In the genomic region with DNA sequence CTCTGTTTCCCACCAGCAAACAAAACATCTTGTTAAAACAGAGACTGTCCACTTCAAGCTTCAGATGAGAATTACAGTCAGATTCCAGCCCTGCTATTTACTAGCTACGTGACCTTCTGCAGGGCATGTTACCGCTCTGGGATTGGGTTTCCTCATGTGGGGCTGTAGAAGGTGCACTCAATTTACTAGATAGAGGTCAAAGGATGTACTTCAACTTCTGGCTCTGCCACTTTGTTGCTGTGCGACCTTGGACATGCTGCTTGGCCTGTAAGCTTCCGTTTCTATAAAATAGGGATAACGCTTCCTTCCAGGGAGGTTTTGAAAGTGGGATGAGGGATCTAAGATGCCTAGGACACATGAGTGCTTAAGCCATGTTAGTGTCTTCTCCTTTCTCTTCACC, we compare ENCODE assay signal across 1 cellular context.
TF ChIP-seq lines count a peak whose summit lies in the region.

No MANE protein-coding gene starts in this region.

TF ChIP-seq in WTC11, 78 proteins besides CTCF, POLR2A, EP300 and RAD21 (continued from another document):
- TF ChIP-seq ZNF219 (CRISPR knock-in tag; IDR thresholded peaks at IDR 0.05; ENCODE audit: borderline replicate concordance) = no peak
- TF ChIP-seq NFE2L1 (CRISPR knock-in tag; IDR thresholded peaks at IDR 0.05) = no peak
TF ChIP-seq in WTC11: peak in this region for 0.
